In genomic region chr11:73660497-73661034, GRCh38 we compare ENCODE assay signal across 9 cellular contexts. TPM values are rescaled to one million over a fixed set of nuclear protein-coding genes. Genes with fewer than 3 reads are reported as not detected.
DNase-seq lines count a peak whose midpoint lies in the region; ATAC-seq, FAIRE-seq and TF ChIP-seq lines count a peak whose summit lies in the region.
"Had no signal": no experiment of that assay in that cellular context is flagged by ENCODE, and none has a peak within 500 bp of the region (broad histone marks: within the 10 kb centered on the region; RNA-seq: fewer than 3 reads in every experiment).

No MANE protein-coding gene starts in this region.

- H4K20me1 ChIP-seq in K562 (replicated peaks; ENCODE audit: control insufficient read depth, insufficient read depth, low read length): peaks cover 4% of the 10 kb centered on the region; the same call in 1 of the 2 replicates

- H3K27ac Mint-ChIP-seq in activated naive CD4-positive, alpha-beta T cell treated with anti-CD3 and anti-CD28 coated beads, Interleukin-2, amount 10 ng/mL, durations not matched to agents 7 days and 5 days: no peak overlapping the region

- H3K9me3 ChIP-seq in K562 (replicated peaks; ENCODE audit: control insufficient read depth, insufficient read depth, low read depth, low read length) (no peaks in the 10 kb centered on the region), lower lobe of right lung (no peaks in the 10 kb centered on the region), tibial artery (no peaks in the 10 kb centered on the region), testis (no peaks in the 10 kb centered on the region)

- no peak overlapping the region for H3K9ac ChIP-seq in K562 (ENCODE audit: insufficient read depth in 1 of 2, low read depth in 2 of 2, low read length in 2 of 2)

- ATAC-seq in K562: peak; percentile 24
- ATAC-seq in lower lobe of right lung: peak in 1 of 2 donors; percentile 29
- ATAC-seq in HG03135 (IDR thresholded peaks at IDR 0.05; ENCODE audit: unreplicated experiment): no peak

- 34% methylated on average over 24 of the region's 25 CpGs for WGBS in K562 (ENCODE audit: insufficient coverage, low coverage, missing lambda C conversion rate)
- 26 to 28% methylated on average over 6 to 21 of the region's 25 CpGs for WGBS in testis, 2 donors

- H3K27ac ChIP-seq in K562 (ENCODE audit: extremely low read depth, low read depth, low read length) (no peak overlapping the region), lower lobe of right lung (no peak overlapping the region), tibial artery (no peak overlapping the region), testis (no peak overlapping the region)

- H3K9me3 Mint-ChIP-seq in activated naive CD4-positive, alpha-beta T cell treated with anti-CD3 and anti-CD28 coated beads, Interleukin-2, amount 10 ng/mL, durations not matched to agents 7 days and 5 days: no peaks in the 10 kb centered on the region

- no peak for TF ChIP-seq EP300 in K562 (IDR thresholded peaks at IDR 0.05; ENCODE audit: low read length)

- H3K4me3 ChIP-seq in K562: no peak overlapping the region
- peak overlapping the region; percentile 38 for H3K4me3 ChIP-seq in lower lobe of right lung
- peak overlapping the region; percentile 26 to 46 for H3K4me3 ChIP-seq in tibial artery
- peak overlapping the region in 1 of 2 donors; percentile 27 for H3K4me3 ChIP-seq in testis

- DNase-seq in activated naive CD4-positive, alpha-beta T cell treated with anti-CD3 and anti-CD28 coated beads, Interleukin-2, amount 10 ng/mL, durations not matched to agents 7 days and 5 days: no peak
- no peak for DNase-seq in activated naive CD4-positive, alpha-beta T cell treated with anti-CD3 and anti-CD28 coated beads, Interleukin-2, amount 50 U/mL, for 16 hours
- no peak for DNase-seq in K562 (ENCODE audit: extremely low read depth in 1 of 4, low spot score in 3 of 4)
- no peak for DNase-seq in lower lobe of right lung
- DNase-seq in tibial artery: no peak
- DNase-seq in testis: no peak
- no peak for DNase-seq in HuH-7.5 (ENCODE audit: low spot score)

- peak overlapping the region; percentile 96 for H2AFZ ChIP-seq in K562 (ENCODE audit: low read depth, low read length)

- BruUV-seq in K562 (replicated peaks; lab: Mats Ljungman, UMichigan): no TSS peak

- peaks cover 8% of the 10 kb centered on the region for H3K27me3 Mint-ChIP-seq in activated naive CD4-positive, alpha-beta T cell treated with anti-CD3 and anti-CD28 coated beads, Interleukin-2, amount 10 ng/mL, durations not matched to agents 7 days and 5 days

- intact Hi-C loops in K562 (cut with micrococcal nuclease) (loop anchor here (1.0 to 5.0 kb wide), 7 partner anchors 35 to 353 kb away; no protein-coding TSS in a partner anchor), lower lobe of right lung (cut with DNase I) (no loop called here), tibial artery (cut with DNase I; ENCODE audit: low total_unique reads) (loop anchor here (5.0 to 10.0 kb wide), 2 partner anchors 33 to 366 kb away; no protein-coding TSS in a partner anchor), testis (cut with DNase I; ENCODE audit: low total_unique reads) (no loop called here)

- H3K9me1 ChIP-seq in K562 (ENCODE audit: control insufficient read depth, insufficient read depth, low read length): no peaks in the 10 kb centered on the region

- POLR2A ChIA-PET in K562 (lab: Yijun Ruan, JAX): interaction anchor here (0.6 to 1.8 kb wide), 4 partner anchors 12 to 262 kb away, joined by 3 to 9 read pairs (median 3); no protein-coding TSS in a partner anchor

- in situ Hi-C loops in K562 (cut with MboI): no loop called here

- H3K27me3 ChIP-seq in K562 (ENCODE audit: control insufficient read depth in 2 of 2, insufficient read depth in 2 of 2, low read length in 2 of 2) (peaks cover 0 to 4% of the 10 kb centered on the region in 2 experiments; a peak in 1 of 5 replicates), lower lobe of right lung (ENCODE audit: low read depth) (no peaks in the 10 kb centered on the region), tibial artery (no peaks in the 10 kb centered on the region), testis (no peaks in the 10 kb centered on the region)

- H3K4me2 ChIP-seq in K562 (ENCODE audit: insufficient read depth, low read length): peak overlapping the region; percentile 63; the same call in 1 of the 2 replicates

- no peak for TF ChIP-seq RAD21 in K562 (CRISPR knock-in tag; conservative IDR thresholded peaks at IDR 0.05 in 1 of 2, IDR thresholded peaks at IDR 0.05 in 1 of 2)

- H3K79me2 ChIP-seq in K562 (ENCODE audit: control insufficient read depth, insufficient read depth, low read length): no peaks in the 10 kb centered on the region

- CTCF ChIA-PET in activated naive CD4-positive, alpha-beta T cell treated with anti-CD3 and anti-CD28 coated beads, Interleukin-2, amount 10 ng/mL, durations not matched to agents 7 days and 5 days (lab: Charles Lee): interaction anchor here (0.6 to 6.4 kb wide), 42 partner anchors 13 to 475 kb away, joined by 3 to 144 read pairs (median 4); partner anchors contain the start of genes ARHGEF17, PLEKHB1 and RELT
- CTCF ChIA-PET in K562 (lab: Yijun Ruan, JAX; ENCODE audit: low intra/inter-chr PET ratio): interaction anchor here (0.6 to 3.2 kb wide), 8 partner anchors 35 to 353 kb away, joined by 3 to 37 read pairs (median 8); no protein-coding TSS in a partner anchor

- H3K4me1 Mint-ChIP-seq in activated naive CD4-positive, alpha-beta T cell treated with anti-CD3 and anti-CD28 coated beads, Interleukin-2, amount 10 ng/mL, durations not matched to agents 7 days and 5 days: peaks cover 17% of the 10 kb centered on the region

- TF ChIP-seq CTCF in K562 (IDR thresholded peaks at IDR 0.05 in 2 of 3, conservative IDR thresholded peaks at IDR 0.05 in 1 of 3; ENCODE audit: insufficient read depth in 2 of 3, low read depth in 1 of 3, low read length in 3 of 3) (no peak), lower lobe of right lung (IDR thresholded peaks at IDR 0.05) (no peak), tibial artery (IDR thresholded peaks at IDR 0.05) (no peak), testis (IDR thresholded peaks at IDR 0.05) (no peak)

- FAIRE-seq in K562 (lab: Jason Lieb, UNC): no peak
- FAIRE-seq: TTC549 had no signal

- TF ChIP-seq POLR2A in K562 (conservative IDR thresholded peaks at IDR 0.05): no peak
- no peak for TF ChIP-seq POLR2A in testis (IDR thresholded peaks at IDR 0.05)

- H3K36me3 ChIP-seq in K562 (ENCODE audit: control insufficient read depth, insufficient read depth, low read length) (no peaks in the 10 kb centered on the region), lower lobe of right lung (no peaks in the 10 kb centered on the region), tibial artery (peaks cover 0 to 5% (median 0%) of the 10 kb centered on the region in 3 donors), testis (ENCODE audit: low read depth, missing control alignments) (no peaks in the 10 kb centered on the region)

- no peaks in the 10 kb centered on the region for H3K36me3 Mint-ChIP-seq in activated naive CD4-positive, alpha-beta T cell treated with anti-CD3 and anti-CD28 coated beads, Interleukin-2, amount 10 ng/mL, durations not matched to agents 7 days and 5 days

- peak overlapping the region; percentile 13 for H3K4me3 Mint-ChIP-seq in activated naive CD4-positive, alpha-beta T cell treated with anti-CD3 and anti-CD28 coated beads, Interleukin-2, amount 10 ng/mL, durations not matched to agents 7 days and 5 days

- H3K4me1 ChIP-seq in K562 (replicated peaks in 1 of 2; ENCODE audit: control insufficient read depth in 2 of 2, insufficient read depth in 2 of 2, low read length in 2 of 2) (peaks cover 6 to 12% of the 10 kb centered on the region in 2 experiments; a peak in 4 of 5 replicates), lower lobe of right lung (peaks cover 26% of the 10 kb centered on the region), tibial artery (peaks cover 0 to 20% (median 14%) of the 10 kb centered on the region in 4 donors), testis (no peaks in the 10 kb centered on the region)

TF ChIP-seq in K562, 482 proteins besides CTCF, POLR2A, EP300 and RAD21 (continues in another document):
- 0 out of 2 replicates have a peak, but pooled peaks have one; percentile 23 for TF ChIP-seq MBD1 (CRISPR knock-in tag; IDR thresholded peaks at IDR 0.05)

RNA-seq across cellular contexts. Expression of gene PLEKHB1, which starts 14.2 kb away (rescaled TPM):
- total RNA-seq in K562 (2011; cell fraction: chromatin; rRNA removed; ENCODE audit: low replicate concordance): 0.60 TPM in 1 of 2 replicates, not detected in the other
- total RNA-seq in K562 (2011; cell fraction: nucleolus; rRNA removed): 1.2 TPM in 1 of 2 replicates, not detected in the other
- not detected in 2 replicates for total RNA-seq in K562 (2011; cell fraction: nucleoplasm; rRNA removed)
- total RNA-seq in K562 (2014; rRNA removed) (0.61 TPM in 1 of 2 replicates, not detected in the other), K562 (2014; rRNA removed; fragmentation: Illumina TruSeq; extraction: Trizol) (0.10 and 0.25 TPM in 2 replicates), K562 (2015; rRNA removed; fragmentation: Illumina TruSeq; extraction: Trizol) (0.07 TPM in 1 of 2 replicates, not detected in the other), K562 (2021) (0.27 and 0.62 TPM in 2 replicates), lower lobe of right lung (35.4 TPM), testis (10 to 100 TPM; 62.1 to 71.5 TPM)
- polyA plus RNA-seq in K562 (2011; rRNA removed) (0.08 and 0.52 TPM in 2 replicates), K562 (2014; fragmentation: Illumina TruSeq; extraction: Trizol) (0.10 and 0.12 TPM in 2 replicates), K562 (2014; fragmentation: Nextera tagmentation; extraction: Ambion mirVana) (under 1 TPM; 0.13 to 0.17 TPM), K562 (2014; rRNA removed) (0.49 TPM in 1 of 2 replicates, not detected in the other), testis (ENCODE audit: insufficient read depth, low read depth, low replicate concordance) (54.9 TPM)
- 0.13 and 0.55 TPM in 2 replicates for polyA plus RNA-seq in K562 (2011; cell fraction: cytosol; rRNA removed)
- polyA plus RNA-seq in K562 (2011; cell fraction: nucleus; rRNA removed): 0.44 and 0.97 TPM in 2 replicates
- 0.25 and 0.39 TPM in 2 replicates for polyA plus RNA-seq in K562 (2012)
- 0.14 TPM in 1 of 2 replicates, not detected in the other for polyA minus RNA-seq in K562 (2011; rRNA and poly(A)+ RNA removed)
- polyA minus RNA-seq in K562 (2011; cell fraction: cytosol; rRNA and poly(A)+ RNA removed): not detected in 2 replicates
- not detected in 2 replicates for polyA minus RNA-seq in K562 (2011; cell fraction: nucleus; rRNA and poly(A)+ RNA removed)

Comparison
In these comparisons a context has a peak if more than half of its experiments do, and no peak if none do; other contexts are left out.
1. RNA of gene PLEKHB1, which starts 14.2 kb away (total RNA-seq): 62.1 to 71.5 TPM in testis and 35.4 TPM in lower lobe of right lung (single experiment); 0.07 to 1.2 TPM in K562; every median in the first group is over 10 times any median in the second.
2. intact Hi-C loops: an anchor here in K562 (1.0 to 5.0 kb wide) and tibial artery (5.0 to 10.0 kb wide); none called in lower lobe of right lung and testis.